Comparison of ENCODE assay signal across 7 cellular contexts in genomic region chr2:15671842-15672815, GRCh38.
"Had no signal": no experiment of that assay in that cellular context is flagged by ENCODE, and none has a peak within 500 bp of the region (broad histone marks: within the 10 kb centered on the region; RNA-seq: fewer than 3 reads in every experiment).

No MANE protein-coding gene starts in this region.

- H3K4me1 ChIP-seq: HAP-1 had no signal

- H3K4me3 Mint-ChIP-seq: HFFc6 had no signal

- H3K9ac ChIP-seq: GM23248 had no signal

- H3K4me3 ChIP-seq: GM23248, HAP-1 had no signal

- ATAC-seq: HCT116 had no signal

- H3K27ac Mint-ChIP-seq: HFFc6 had no signal

- H3K9me3 Mint-ChIP-seq: HFFc6 had no signal

- H3K36me3 ChIP-seq: HAP-1 had no signal

- H3K27ac ChIP-seq: GM23248 had no signal

- DNase-seq: GM23248, GOT3, H7, HFFc6, IMR-90 had no signal

- H2AFZ ChIP-seq: GM23248 had no signal
